8 cellular contexts compared by ENCODE assay signal in genomic region chr22:23128269-23129108, GRCh38. TPM values are rescaled to one million over a fixed set of nuclear protein-coding genes. Genes with fewer than 3 reads are reported as not detected.
A peak's percentile ranks its signal among the peaks of the same experiment; 100 is the strongest.
DNase-seq lines count a peak whose midpoint lies in the region; ATAC-seq and TF ChIP-seq lines count a peak whose summit lies in the region.

No MANE protein-coding gene starts in this region.

- H3K27ac Mint-ChIP-seq in activated CD8-positive, alpha-beta memory T cell treated with anti-CD3 and anti-CD28 coated beads, Interleukin-2, amount 10 ng/mL, durations not matched to agents 7 days and 5 days, result no peak overlapping the region
- H3K27ac Mint-ChIP-seq in endothelial cell (ENCODE audit: unreplicated experiment), result no peak overlapping the region

- no peaks in the 10 kb centered on the region for H3K4me1 Mint-ChIP-seq in activated CD8-positive, alpha-beta memory T cell treated with anti-CD3 and anti-CD28 coated beads, Interleukin-2, amount 10 ng/mL, durations not matched to agents 7 days and 5 days
- no peaks in the 10 kb centered on the region for H3K4me1 Mint-ChIP-seq in endothelial cell (ENCODE audit: unreplicated experiment)

- no peak overlapping the region for H3K4me3 Mint-ChIP-seq in activated CD8-positive, alpha-beta memory T cell treated with anti-CD3 and anti-CD28 coated beads, Interleukin-2, amount 10 ng/mL, durations not matched to agents 7 days and 5 days
- H3K4me3 Mint-ChIP-seq in endothelial cell (ENCODE audit: unreplicated experiment), result no peak overlapping the region

- CTCF ChIA-PET in activated CD8-positive, alpha-beta memory T cell treated with anti-CD3 and anti-CD28 coated beads, Interleukin-2, amount 10 ng/mL, durations not matched to agents 7 days and 5 days (lab: Charles Lee), result interaction anchor here (0.6 to 5.2 kb wide), 18 partner anchors 9 to 375 kb away, joined by 3 to 113 read pairs (median 4); no protein-coding TSS in a partner anchor

- H3K36me3 Mint-ChIP-seq in activated CD8-positive, alpha-beta memory T cell treated with anti-CD3 and anti-CD28 coated beads, Interleukin-2, amount 10 ng/mL, durations not matched to agents 7 days and 5 days, result no peaks in the 10 kb centered on the region
- H3K36me3 Mint-ChIP-seq in endothelial cell (ENCODE audit: low read depth, unreplicated experiment), result no peaks in the 10 kb centered on the region

- DNase-seq in ACHN (peak; percentile 43), GM19238 (ENCODE audit: insufficient read length, low spot score) (peak; percentile 78), NCI-H82 (lab: John Stamatoyannopoulos, UW) (peak; percentile 96), endothelial cell (ENCODE audit: low spot score) (peak; percentile 87), mucosa of gallbladder (ENCODE audit: low spot score) (peak; percentile 72)
- DNase-seq in activated CD8-positive, alpha-beta memory T cell treated with anti-CD3 and anti-CD28 coated beads, Interleukin-2, amount 10 ng/mL, durations not matched to agents 7 days and 5 days, result peak; percentile 76
- peak; percentile 71 for DNase-seq in stimulated activated CD8-positive, alpha-beta memory T cell treated with anti-CD3 and anti-CD28 coated beads, Interleukin-4, amount 100 ng/mL, for 24 hours (ENCODE audit: low read depth)

- peak; percentile 89 for ATAC-seq in activated CD8-positive, alpha-beta memory T cell treated with anti-CD3 and anti-CD28 coated beads, Interleukin-2, amount 10 ng/mL, durations not matched to agents 7 days and 5 days
- ATAC-seq in HG02885 (IDR thresholded peaks at IDR 0.05; ENCODE audit: poor library complexity, unreplicated experiment), result no peak

- TF ChIP-seq CTCF in endothelial cell (IDR thresholded peaks at IDR 0.05; ENCODE audit: unreplicated experiment), result peak; percentile 84

- no peaks in the 10 kb centered on the region for H3K9me3 Mint-ChIP-seq in activated CD8-positive, alpha-beta memory T cell treated with anti-CD3 and anti-CD28 coated beads, Interleukin-2, amount 10 ng/mL, durations not matched to agents 7 days and 5 days (ENCODE audit: low read depth)
- H3K9me3 Mint-ChIP-seq in endothelial cell (ENCODE audit: unreplicated experiment), result no peaks in the 10 kb centered on the region

- in situ Hi-C loops in ACHN (cut with HindIII; ENCODE audit: low pct_ligation_motif_present, low pct_unique_long_range_greater_than_20kb, low sequenced_read_pairs), result no loop called here

- no peaks in the 10 kb centered on the region for H3K27me3 Mint-ChIP-seq in activated CD8-positive, alpha-beta memory T cell treated with anti-CD3 and anti-CD28 coated beads, Interleukin-2, amount 10 ng/mL, durations not matched to agents 7 days and 5 days
- H3K27me3 Mint-ChIP-seq in endothelial cell (ENCODE audit: unreplicated experiment), result peaks cover 7% of the 10 kb centered on the region

RNA-seq across cellular contexts. Expression of gene RSPH14, which starts 13.3 kb away (rescaled TPM):
- total RNA-seq in activated CD8-positive, alpha-beta memory T cell treated with anti-CD3 and anti-CD28 coated beads, Interleukin-2, amount 10 ng/mL, durations not matched to agents 7 days and 5 days, result not detected
- total RNA-seq in endothelial cell (ENCODE audit: unreplicated experiment) (1.1 TPM), mucosa of gallbladder (2.9 TPM)

RNA-seq across cellular contexts. Expression of gene RAB36, which starts 16.8 kb away (rescaled TPM):
- under 1 TPM; 0.26 to 0.37 TPM for total RNA-seq in activated CD8-positive, alpha-beta memory T cell treated with anti-CD3 and anti-CD28 coated beads, Interleukin-2, amount 10 ng/mL, durations not matched to agents 7 days and 5 days
- total RNA-seq in endothelial cell (ENCODE audit: unreplicated experiment), result 2.2 TPM
- total RNA-seq in mucosa of gallbladder, result 22.3 TPM

RNA-seq across cellular contexts. Expression of gene BCR, which starts 51.8 kb away (rescaled TPM):
- 10 to 100 TPM; 20.6 to 40.2 TPM for total RNA-seq in activated CD8-positive, alpha-beta memory T cell treated with anti-CD3 and anti-CD28 coated beads, Interleukin-2, amount 10 ng/mL, durations not matched to agents 7 days and 5 days
- 92.6 TPM for total RNA-seq in endothelial cell (ENCODE audit: unreplicated experiment)
- total RNA-seq in mucosa of gallbladder, result 58.6 TPM

RNA-seq across cellular contexts. Expression of gene GNAZ, which starts 58.2 kb away (rescaled TPM):
- total RNA-seq in activated CD8-positive, alpha-beta memory T cell treated with anti-CD3 and anti-CD28 coated beads, Interleukin-2, amount 10 ng/mL, durations not matched to agents 7 days and 5 days, result under 1 TPM in 1 of 2 experiments, not detected in 1; 0.12 TPM
- total RNA-seq in endothelial cell (ENCODE audit: unreplicated experiment), result 0.21 TPM
- total RNA-seq in mucosa of gallbladder, result 119 TPM

Comparison
In these comparisons a context has a peak if more than half of its experiments do, and no peak if none do; other contexts are left out.
1. DNase-seq: peak in every context shown above with its lines; median percentile 96 in NCI-H82; 87 in endothelial cell; 78 in GM19238; 76 in activated CD8-positive, alpha-beta memory T cell treated with anti-CD3 and anti-CD28 coated beads, Interleukin-2, amount 10 ng/mL, durations not matched to agents 7 days and 5 days; 72 in mucosa of gallbladder; 71 in stimulated activated CD8-positive, alpha-beta memory T cell treated with anti-CD3 and anti-CD28 coated beads, Interleukin-4, amount 100 ng/mL, for 24 hours; 43 in ACHN.